Comparison of ENCODE assay signal across 20 cellular contexts in the genomic region with DNA sequence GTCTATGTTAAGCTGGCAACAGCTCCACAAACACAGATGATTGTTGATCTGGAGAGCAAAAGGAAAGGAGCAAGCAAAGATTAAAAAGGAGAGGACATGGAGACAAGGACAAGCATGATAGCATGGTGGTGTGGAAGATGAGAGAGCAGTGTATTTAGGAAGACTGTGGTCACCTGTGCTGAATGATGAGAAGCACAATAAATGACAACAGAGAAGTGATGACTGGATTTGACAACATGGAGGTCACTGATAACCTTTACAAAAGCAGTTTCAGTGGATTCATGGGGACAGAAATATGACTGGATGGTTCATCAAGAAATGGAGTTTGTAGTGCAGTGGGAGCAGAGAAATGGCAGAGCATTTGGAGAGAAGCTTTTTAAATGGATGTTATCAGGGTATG. TPM values are rescaled to one million over a fixed set of nuclear protein-coding genes. Genes with fewer than 3 reads are reported as not detected.
DNase-seq lines count a peak whose midpoint lies in the region; ATAC-seq and TF ChIP-seq lines count a peak whose summit lies in the region.
"Had no signal": no experiment of that assay in that cellular context is flagged by ENCODE, and none has a peak within 500 bp of the region (broad histone marks: within the 10 kb centered on the region; RNA-seq: fewer than 3 reads in every experiment).

No MANE protein-coding gene starts in this region.

- ATAC-seq in activated naive CD4-positive, alpha-beta T cell treated with anti-CD3 and anti-CD28 coated beads, Interleukin-2, amount 50 U/mL, for 72 hours, result peak in 1 of 2 donors; percentile 65
- no peak for ATAC-seq in GM21619 (IDR thresholded peaks at IDR 0.05; ENCODE audit: unreplicated experiment)

- H3K27ac Mint-ChIP-seq in activated naive CD4-positive, alpha-beta T cell treated with anti-CD3 and anti-CD28 coated beads, Interleukin-2, amount 50 U/mL, for 72 hours, result peak overlapping the region; percentile 51 to 60
- peak overlapping the region; percentile 0 for H3K27ac Mint-ChIP-seq in type B pancreatic cell
- H3K27ac Mint-ChIP-seq: dendritic cell treated with granulocyte-macrophage colony-stimulating factor and Interleukin-4, amounts not matched to agents 40 ng/mL and 50 ng/mL, for 4 days; neural progenitor cell; T-cell had no signal

- H3K9me3 Mint-ChIP-seq in activated naive CD4-positive, alpha-beta T cell treated with anti-CD3 and anti-CD28 coated beads, Interleukin-2, amount 50 U/mL, for 72 hours, result peaks cover 0 to 8% of the 10 kb centered on the region in 2 donors
- peaks cover 3% of the 10 kb centered on the region for H3K9me3 Mint-ChIP-seq in type B pancreatic cell

- no peak overlapping the region for H3K4me3 ChIP-seq in fibroblast of the aortic adventitia (ENCODE audit: low read depth, low read length)
- H3K4me3 ChIP-seq: neural progenitor cell, tibial nerve had no signal

- H3K36me3 Mint-ChIP-seq in activated naive CD4-positive, alpha-beta T cell treated with anti-CD3 and anti-CD28 coated beads, Interleukin-2, amount 50 U/mL, for 72 hours, result peaks cover 4 to 28% of the 10 kb centered on the region in 2 donors
- peaks cover 8% of the 10 kb centered on the region for H3K36me3 Mint-ChIP-seq in type B pancreatic cell

- no peak for DNase-seq in activated naive CD4-positive, alpha-beta T cell treated with anti-CD3 and anti-CD28 coated beads, Interleukin-2, amount 50 U/mL, for 72 hours (ENCODE audit: low spot score in 2 of 2)
- DNase-seq in activated naive CD4-positive, alpha-beta T cell treated with Interleukin-2 at 50 U/mL for 16 hours, result no peak
- DNase-seq in fibroblast of the aortic adventitia (ENCODE audit: low read depth), result peak; percentile 11
- no peak for DNase-seq in type B pancreatic cell (ENCODE audit: extremely low spot score, unreplicated experiment)
- no peak for DNase-seq in DMS114 treated with DMSO at 0.1 percent for 48 hours (lab: John Stamatoyannopoulos, UW; ENCODE audit: unreplicated experiment)
- DNase-seq in RKO (ENCODE audit: low spot score), result no peak
- DNase-seq: activated CD8-positive, alpha-beta memory T cell treated with anti-CD3 and anti-CD28 coated beads for 24 hours; activated gamma-delta T cell; NCI-H187; NK-92 treated with Interleukin-12 subunit alpha and Interleukin-12 subunit beta, amount 100 ng/mL, for 24 hours had no signal

- H3K27me3 Mint-ChIP-seq in type B pancreatic cell, result no peaks in the 10 kb centered on the region
- H3K27me3 Mint-ChIP-seq: brain; CD8-positive, alpha-beta memory T cell; dendritic cell treated with granulocyte-macrophage colony-stimulating factor and Interleukin-4, amounts not matched to agents 40 ng/mL and 50 ng/mL, for 4 days; T-cell had no signal

- peaks cover 10% of the 10 kb centered on the region for H3K4me1 Mint-ChIP-seq in type B pancreatic cell (ENCODE audit: unreplicated experiment)
- H3K4me1 Mint-ChIP-seq: neural progenitor cell had no signal

- no peak overlapping the region for H3K4me3 Mint-ChIP-seq in type B pancreatic cell
- H3K4me3 Mint-ChIP-seq: brain; CD8-positive, alpha-beta memory T cell; dendritic cell treated with granulocyte-macrophage colony-stimulating factor and Interleukin-4, amounts not matched to agents 40 ng/mL and 50 ng/mL, for 4 days; neural progenitor cell; T-cell had no signal

- H3K27ac ChIP-seq in VCaP, result peak overlapping the region; percentile 96
- H3K27ac ChIP-seq: epithelial cell of prostate, neural progenitor cell, RWPE1, tibial nerve had no signal

- TF ChIP-seq CTCF in VCaP (conservative IDR thresholded peaks at IDR 0.05) (no peak), fibroblast of the aortic adventitia (IDR thresholded peaks at IDR 0.05; ENCODE audit: insufficient read depth, low read length) (no peak), type B pancreatic cell (conservative IDR thresholded peaks at IDR 0.05) (no peak)

RNA-seq across cellular contexts. Expression of a gene that starts 20.2 kb away (rescaled TPM):
- total RNA-seq in activated naive CD4-positive, alpha-beta T cell treated with anti-CD3 and anti-CD28 coated beads, Interleukin-2, amount 50 U/mL, for 72 hours, result 10 to 100 TPM; 22.2 to 22.5 TPM
- total RNA-seq in fibroblast of the aortic adventitia (ENCODE audit: low replicate concordance) (13.7 and 15.9 TPM in 2 replicates), type B pancreatic cell (ENCODE audit: low replicate concordance) (11.3 and 15.8 TPM in 2 replicates)

RNA-seq across cellular contexts. Expression of a gene that starts 55.9 kb away (rescaled TPM):
- total RNA-seq in activated naive CD4-positive, alpha-beta T cell treated with anti-CD3 and anti-CD28 coated beads, Interleukin-2, amount 50 U/mL, for 72 hours, result 10 to 100 TPM; 56.9 to 61.0 TPM
- 0.57 and 12.0 TPM in 2 replicates for total RNA-seq in fibroblast of the aortic adventitia (ENCODE audit: low replicate concordance)
- total RNA-seq in type B pancreatic cell (ENCODE audit: low replicate concordance), result 8.0 and 12.0 TPM in 2 replicates
